ENCODE assay signal across 8 cellular contexts in the genomic region with DNA sequence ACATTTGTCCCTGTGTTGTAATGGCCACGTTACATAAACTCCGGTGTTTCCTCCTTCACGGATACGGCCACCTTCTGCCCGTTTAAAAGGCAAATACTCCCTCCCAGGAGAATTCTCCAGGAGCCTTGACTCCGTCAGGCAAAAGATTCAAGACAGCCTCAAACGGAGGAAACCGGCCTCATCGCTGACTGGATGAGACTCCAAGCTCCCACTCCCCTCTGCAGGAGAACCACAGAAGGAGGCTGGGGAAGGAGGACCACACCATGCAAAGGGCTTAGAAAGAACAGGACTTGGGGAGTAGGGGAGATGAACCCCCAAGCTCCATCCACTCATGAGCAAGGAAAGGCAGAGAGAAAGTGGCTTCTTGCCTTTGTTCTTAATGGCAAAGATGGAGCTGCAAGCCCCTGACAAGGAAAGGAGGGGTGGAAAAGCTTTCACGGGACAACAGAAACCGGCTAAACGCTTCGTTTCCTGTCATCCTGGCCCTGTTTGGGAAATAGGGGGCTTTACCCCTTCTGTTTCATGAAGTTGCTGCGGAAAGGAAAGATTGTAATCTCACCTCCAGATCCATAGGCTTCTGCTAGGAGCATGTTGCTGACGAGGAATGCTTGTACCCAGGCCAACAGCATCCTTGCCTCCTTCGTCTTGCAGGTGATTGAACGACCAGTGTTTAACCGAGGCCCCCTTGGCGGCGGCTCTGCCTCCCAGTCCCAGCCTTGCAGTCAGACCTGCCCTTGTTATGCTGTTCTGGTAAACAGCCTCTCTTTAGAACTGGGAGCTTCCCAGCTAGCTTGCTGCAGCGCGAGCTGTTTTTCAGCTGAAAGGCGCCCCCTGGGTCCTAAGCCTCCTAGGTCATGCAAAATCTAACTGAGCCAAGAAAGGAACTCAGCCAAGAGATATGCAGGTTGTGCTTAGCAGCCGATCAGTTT. TPM values are rescaled to one million over a fixed set of nuclear protein-coding genes. Genes with fewer than 3 reads are reported as not detected.
DNase-seq lines count a peak whose midpoint lies in the region; TF ChIP-seq lines count a peak whose summit lies in the region.

A gene with protein sequence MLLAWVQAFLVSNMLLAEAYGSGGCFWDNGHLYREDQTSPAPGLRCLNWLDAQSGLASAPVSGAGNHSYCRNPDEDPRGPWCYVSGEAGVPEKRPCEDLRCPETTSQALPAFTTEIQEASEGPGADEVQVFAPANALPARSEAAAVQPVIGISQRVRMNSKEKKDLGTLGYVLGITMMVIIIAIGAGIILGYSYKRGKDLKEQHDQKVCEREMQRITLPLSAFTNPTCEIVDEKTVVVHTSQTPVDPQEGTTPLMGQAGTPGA (minus strand): TSS at position 773 of the 929 bp plus-strand sequence. CDS start 144 bp downstream, at position 629.

- peaks cover 73% of the 10 kb centered on the region for H3K79me2 ChIP-seq in DOHH2 (ENCODE audit: control insufficient read depth, low read length)

- H3K9me3 ChIP-seq in DOHH2 (ENCODE audit: control insufficient read depth, insufficient read depth, low read length): no peaks in the 10 kb centered on the region
- no peaks in the 10 kb centered on the region for H3K9me3 ChIP-seq in NT2/D1 (ENCODE audit: insufficient read depth, low read length)
- no peaks in the 10 kb centered on the region for H3K9me3 ChIP-seq in endocrine pancreas (ENCODE audit: control insufficient read depth, low read length)

- no peaks in the 10 kb centered on the region for H4K20me1 ChIP-seq in DOHH2 (ENCODE audit: control insufficient read depth, insufficient read depth, low read depth, low read length)

- H3K27ac ChIP-seq in DOHH2 (ENCODE audit: low read depth, low read length): peak within 1 kb of the TSS; percentile 82

- TF ChIP-seq CTCF in DOHH2 (IDR thresholded peaks at IDR 0.05; ENCODE audit: low read depth, low read length, poor library complexity, severe bottlenecking): peak; percentile 56

- H3K4me3 ChIP-seq in DOHH2 (ENCODE audit: low read length) (peak within 1 kb of the TSS; percentile 83), NT2/D1 (ENCODE audit: insufficient read length, low read depth) (peak within 1 kb of the TSS; percentile 17), endocrine pancreas (ENCODE audit: control insufficient read depth, insufficient read depth, low read length) (peak within 1 kb of the TSS; percentile 89)

- H3K4me2 ChIP-seq in DOHH2 (ENCODE audit: low read length): peak within 1 kb of the TSS; percentile 89

- peak within 1 kb of the TSS; percentile 62 for H3K9ac ChIP-seq in NT2/D1 (ENCODE audit: insufficient read length, low read depth)
- H3K9ac ChIP-seq in endocrine pancreas (ENCODE audit: control insufficient read depth, insufficient read depth, low read length): peak within 1 kb of the TSS; percentile 88

- peaks cover 44% of the 10 kb centered on the region for H3F3A ChIP-seq in DOHH2 (ENCODE audit: control insufficient read depth, insufficient read depth)

- no peaks in the 10 kb centered on the region for H3K9me2 ChIP-seq in DOHH2 (replicated peaks; ENCODE audit: control insufficient read depth, low read length)

- H3K27me3 ChIP-seq in DOHH2 (ENCODE audit: control insufficient read depth, low read length) (no peaks in the 10 kb centered on the region), NT2/D1 (ENCODE audit: insufficient read depth, insufficient read length) (peaks cover 32% of the 10 kb centered on the region), endocrine pancreas (ENCODE audit: control insufficient read depth, insufficient read depth, low read length) (no peaks in the 10 kb centered on the region)

- peak; percentile 71 for DNase-seq in HT-29 (ENCODE audit: low spot score)
- peak; percentile 86 for DNase-seq in NT2/D1 (ENCODE audit: low read depth, low spot score)
- peak; percentile 84 for DNase-seq in activated CD8-positive, alpha-beta memory T cell treated with anti-CD3 and anti-CD28 coated beads, Interleukin-2, amount 50 U/mL, for 1 hour (ENCODE audit: extremely low read depth)
- peak; percentile 97 for DNase-seq in medulla oblongata (ENCODE audit: extremely low spot score)
- DNase-seq in stimulated activated CD4-positive, alpha-beta T cell treated with anti-CD3 and anti-CD28 coated beads, TNF-alpha, amount 100 ng/mL, for 24 hours (ENCODE audit: low read depth in 3 of 3): peak; percentile 66 to 79 (median 67)
- DNase-seq in NCI-H1048 (lab: John Stamatoyannopoulos, UW): no peak

- H3K4me1 ChIP-seq in DOHH2 (ENCODE audit: control insufficient read depth, low read length) (peaks cover 75% of the 10 kb centered on the region), NT2/D1 (ENCODE audit: insufficient read depth, insufficient read length) (no peaks in the 10 kb centered on the region), endocrine pancreas (ENCODE audit: control insufficient read depth, insufficient read depth, low read length) (no peaks in the 10 kb centered on the region)

- H3K36me3 ChIP-seq in DOHH2 (ENCODE audit: control insufficient read depth, low read length) (peaks cover 37% of the 10 kb centered on the region), NT2/D1 (ENCODE audit: insufficient read depth, insufficient read length, low read length) (no peaks in the 10 kb centered on the region), endocrine pancreas (ENCODE audit: control insufficient read depth, insufficient read depth, low read length) (no peaks in the 10 kb centered on the region)

RNA-seq across cellular contexts. Expression of the gene that starts here (rescaled TPM):
- 1.6 and 2.3 TPM in 2 replicates for total RNA-seq in HT-29 (2014; rRNA removed; shearing (Covaris generic))

Comparison
In these comparisons a context has a peak if more than half of its experiments do, and no peak if none do; other contexts are left out.
1. H3K4me3 ChIP-seq: peak in every context shown above with its lines; median percentile 89 in endocrine pancreas; 83 in DOHH2; 17 in NT2/D1.